13 cellular contexts compared by ENCODE assay signal in genomic region chr12:114679942-114680341, GRCh38. TPM values are rescaled to one million over a fixed set of nuclear protein-coding genes. Genes with fewer than 3 reads are reported as not detected.
DNase-seq lines count a peak whose midpoint lies in the region; ATAC-seq and TF ChIP-seq lines count a peak whose summit lies in the region.
"Had no signal": no experiment of that assay in that cellular context is flagged by ENCODE, and none has a peak within 500 bp of the region (broad histone marks: within the 10 kb centered on the region; RNA-seq: fewer than 3 reads in every experiment).

No MANE protein-coding gene starts in this region.

- intact Hi-C loops in ovary (cut with DNase I): no loop called here

- peak overlapping the region; percentile 78 for H3K4me3 ChIP-seq in AG09309 (ENCODE audit: control insufficient read depth, low read depth, low read length)
- peak overlapping the region; percentile 71 for H3K4me3 ChIP-seq in SJSA1
- H3K4me3 ChIP-seq in fibroblast of mammary gland (ENCODE audit: control insufficient read depth, low read depth, low read length): peak overlapping the region; percentile 99
- peak overlapping the region; percentile 49 for H3K4me3 ChIP-seq in ovary
- H3K4me3 ChIP-seq: BLaER1 had no signal

- H3K9me3 ChIP-seq in SJSA1 (replicated peaks) (no peaks in the 10 kb centered on the region), ovary (no peaks in the 10 kb centered on the region)
- H3K9me3 ChIP-seq: ascending aorta had no signal

- TF ChIP-seq POLR2A in ovary (IDR thresholded peaks at IDR 0.05): no peak

- peaks cover 41% of the 10 kb centered on the region for H3K4me1 ChIP-seq in SJSA1 (replicated peaks)
- peaks cover 4% of the 10 kb centered on the region for H3K4me1 ChIP-seq in ovary (ENCODE audit: insufficient read depth)

- 29 to 43% (median 31%) methylated on average over 11 of the region's 11 CpGs for WGBS in ovary, 3 donors

- TF ChIP-seq CTCF in AG09309 (IDR thresholded peaks at IDR 0.05; ENCODE audit: control insufficient read depth, insufficient read depth, low read depth, low read length, missing control alignments) (no peak), fibroblast of mammary gland (conservative IDR thresholded peaks at IDR 0.05; ENCODE audit: control insufficient read depth, insufficient read depth, low read depth, low read length) (no peak), ovary (IDR thresholded peaks at IDR 0.05) (no peak)

- H3K27me3 ChIP-seq in SJSA1 (replicated peaks): no peaks in the 10 kb centered on the region
- no peaks in the 10 kb centered on the region for H3K27me3 ChIP-seq in ovary
- H3K27me3 ChIP-seq: ascending aorta had no signal

- H3K36me3 ChIP-seq in SJSA1: peaks cover 78% of the 10 kb centered on the region
- no peaks in the 10 kb centered on the region for H3K36me3 ChIP-seq in ovary
- H3K36me3 ChIP-seq: ascending aorta, BLaER1 had no signal

- H3K27ac ChIP-seq in SJSA1 (peak overlapping the region; percentile 69), ovary (peak overlapping the region in 1 of 2 donors; percentile 90)
- H3K27ac ChIP-seq: ascending aorta, BLaER1 had no signal

- no peak for TF ChIP-seq EP300 in ovary (IDR thresholded peaks at IDR 0.05)

- no peak for DNase-seq in AG09309 (ENCODE audit: low read depth)
- DNase-seq in SJSA1 (ENCODE audit: low read depth in 1 of 2, low spot score in 2 of 2): no peak
- no peak for DNase-seq in fibroblast of mammary gland (ENCODE audit: low read depth)
- no peak for DNase-seq in ovary
- DNase-seq in activated CD4-positive, alpha-beta T cell treated with anti-CD3 and anti-CD28 coated beads, Interleukin-2, amount 50 U/mL, for 1 hour: no peak
- no peak for DNase-seq in stimulated activated CD4-positive, alpha-beta T cell treated with anti-CD3 and anti-CD28 coated beads, Interleukin-12 subunit alpha, Interleukin-12 subunit beta, amount 100 ng/mL, for 4 hours
- DNase-seq: KG1, NCI-H2081, T-helper 9 cell had no signal

- ATAC-seq in GM21717 (IDR thresholded peaks at IDR 0.05; ENCODE audit: unreplicated experiment) (no peak), GM21515 (IDR thresholded peaks at IDR 0.05; ENCODE audit: unreplicated experiment) (no peak)

RNA-seq across cellular contexts. Expression of gene TBX3, which starts 4.0 kb away (rescaled TPM):
- total RNA-seq in SJSA1 (2014; rRNA removed; shearing (Covaris generic)): 28.8 and 37.4 TPM in 2 replicates
- 100 to 1,000 TPM in 1 of 7 donors, 10 to 100 TPM in 6; 41.4 to 106 (median 74.6) TPM for total RNA-seq in ovary
- polyA plus RNA-seq in ovary: 10 to 100 TPM; 25.4 to 33.7 TPM

Comparison
In these comparisons a context has a peak if more than half of its experiments do, and no peak if none do; other contexts are left out.
1. H3K4me3 ChIP-seq: peak in every context shown above with its lines; median percentile 99 in fibroblast of mammary gland; 78 in AG09309; 71 in SJSA1; 49 in ovary.